8 cellular contexts compared by ENCODE assay signal in genomic region chr4:48270516-48270897, GRCh38. TPM values are rescaled to one million over a fixed set of nuclear protein-coding genes. Genes with fewer than 3 reads are reported as not detected.
A peak's percentile ranks its signal among the peaks of the same experiment; 100 is the strongest.
DNase-seq lines count a peak whose midpoint lies in the region; ATAC-seq, FAIRE-seq and TF ChIP-seq lines count a peak whose summit lies in the region.

No MANE protein-coding gene starts in this region.

- no peaks in the 10 kb centered on the region for H3K27me3 ChIP-seq in Panc1 (ENCODE audit: control insufficient read depth, insufficient read depth, low read length)
- H3K27me3 ChIP-seq in esophagus (ENCODE audit: control insufficient read depth in 1 of 2, insufficient read depth in 2 of 2, low read length in 2 of 2): no peaks in the 10 kb centered on the region
- H3K27me3 ChIP-seq in pancreas: no peaks in the 10 kb centered on the region

- in situ Hi-C loops in Panc1 (cut with HindIII; ENCODE audit: low pct_unique_long_range_greater_than_20kb, low sequenced_read_pairs): no loop called here
- in situ Hi-C loops in GM13976 (cut with MboI; ENCODE audit: low sequenced_read_pairs, unreplicated experiment): no loop called here

- no peak for DNase-seq in Panc1 (ENCODE audit: low read depth, low spot score)
- DNase-seq in pancreas: no peak
- DNase-seq in effector CD8-positive, alpha-beta T cell (lab: John Stamatoyannopoulos, UW): no peak
- no peak for DNase-seq in GM13976 (ENCODE audit: low spot score)

- BruUV-seq in Panc1 (replicated peaks; lab: Mats Ljungman, UMichigan): no TSS peak

- CTCF ChIA-PET in Panc1 (lab: Charles Lee): no interaction called here

- FAIRE-seq in pancreas (lab: Jason Lieb, UNC): no peak

- TF ChIP-seq CTCF in Panc1 (IDR thresholded peaks at IDR 0.05) (no peak), pancreas (IDR thresholded peaks at IDR 0.05) (no peak), GM13976 (IDR thresholded peaks at IDR 0.05; ENCODE audit: borderline replicate concordance, control extremely low read depth, extremely low read depth, insufficient read depth, missing control alignments) (no peak)

- H3K4me3 ChIP-seq in Panc1 (ENCODE audit: low read depth in 2 of 2, low read length in 2 of 2): peak overlapping the region; percentile 63
- peak overlapping the region in 1 of 2 donors; percentile 94 for H3K4me3 ChIP-seq in esophagus (ENCODE audit: low read depth in 1 of 2, low read length in 2 of 2)
- H3K4me3 ChIP-seq in pancreas: peak overlapping the region in 2 of 4 donors; percentile 54 to 89

- H3K4me1 ChIP-seq in ES-I3 (ENCODE audit: insufficient read depth, low read length): peaks cover 3% of the 10 kb centered on the region
- no peaks in the 10 kb centered on the region for H3K4me1 ChIP-seq in Panc1 (ENCODE audit: control insufficient read depth, insufficient read depth, low read length)
- H3K4me1 ChIP-seq in esophagus (ENCODE audit: control insufficient read depth in 2 of 2, insufficient read depth in 2 of 2, low read length in 1 of 2): peaks cover 0 to 3% of the 10 kb centered on the region in 2 donors
- peaks cover 0 to 2% (median 0%) of the 10 kb centered on the region in 3 donors for H3K4me1 ChIP-seq in pancreas

- H3K9ac ChIP-seq in ES-I3 (ENCODE audit: low read depth, low read length): peak overlapping the region; percentile 85

- no peaks in the 10 kb centered on the region for H3K36me3 ChIP-seq in ES-I3 (ENCODE audit: insufficient read depth, low read length)
- no peaks in the 10 kb centered on the region for H3K36me3 ChIP-seq in Panc1 (ENCODE audit: control insufficient read depth, insufficient read depth, low read length)
- no peaks in the 10 kb centered on the region for H3K36me3 ChIP-seq in esophagus (ENCODE audit: control insufficient read depth in 2 of 2, insufficient read depth in 2 of 2, low read length in 1 of 2)
- no peaks in the 10 kb centered on the region for H3K36me3 ChIP-seq in pancreas

- H3K27ac ChIP-seq in Panc1 (ENCODE audit: low read length): no peak overlapping the region
- H3K27ac ChIP-seq in esophagus (ENCODE audit: low read depth in 2 of 2, low read length in 1 of 2): peak overlapping the region; percentile 22 to 85
- peak overlapping the region; percentile 73 to 96 (median 85) for H3K27ac ChIP-seq in pancreas

- intact Hi-C loops in Panc1 (cut with micrococcal nuclease; ENCODE audit: unreplicated experiment) (no loop called here), pancreas (cut with DNase I) (no loop called here)

- ATAC-seq in Panc1: no peak
- no peak for ATAC-seq in pancreas
- no peak for ATAC-seq in HG02970 (IDR thresholded peaks at IDR 0.05; ENCODE audit: low FRiP score, unreplicated experiment)
- no peak for ATAC-seq in GM21367 (IDR thresholded peaks at IDR 0.05; ENCODE audit: unreplicated experiment)

- H3K9me3 ChIP-seq in ES-I3 (ENCODE audit: control insufficient read depth, insufficient read depth, low read length) (no peaks in the 10 kb centered on the region), Panc1 (ENCODE audit: control insufficient read depth, insufficient read depth, low read depth, low read length) (no peaks in the 10 kb centered on the region), esophagus (ENCODE audit: control insufficient read depth in 2 of 2, insufficient read depth in 1 of 2, low read depth in 1 of 2, low read length in 1 of 2) (no peaks in the 10 kb centered on the region), pancreas (no peaks in the 10 kb centered on the region)

- 70 to 74% methylated on average over 3 of the region's 3 CpGs for WGBS in esophagus, 2 donors
- 53 to 57% methylated on average over 3 of the region's 3 CpGs for WGBS in pancreas, 2 donors

- POLR2A ChIA-PET in Panc1 (lab: Charles Lee): no interaction called here

RNA-seq across cellular contexts. Expression of gene TEC, which starts 0.9 kb away (rescaled TPM):
- total RNA-seq in Panc1 (2021; ENCODE audit: unreplicated experiment) (0.67 TPM), pancreas (1 to 10 TPM in 3 of 6 donors, under 1 TPM in 3; 0.63 to 3.0 (median 0.97) TPM)
- 0.67 TPM for polyA plus RNA-seq in Panc1 (2012; ENCODE audit: insufficient read length)
- polyA plus RNA-seq in esophagus (1 to 10 TPM; 5.0 to 5.3 TPM), pancreas (1 to 10 TPM in 1 of 2 donors, under 1 TPM in 1; 0.49 to 1.3 TPM)
